Comparison of ENCODE assay signal across 10 cellular contexts in the genomic region with DNA sequence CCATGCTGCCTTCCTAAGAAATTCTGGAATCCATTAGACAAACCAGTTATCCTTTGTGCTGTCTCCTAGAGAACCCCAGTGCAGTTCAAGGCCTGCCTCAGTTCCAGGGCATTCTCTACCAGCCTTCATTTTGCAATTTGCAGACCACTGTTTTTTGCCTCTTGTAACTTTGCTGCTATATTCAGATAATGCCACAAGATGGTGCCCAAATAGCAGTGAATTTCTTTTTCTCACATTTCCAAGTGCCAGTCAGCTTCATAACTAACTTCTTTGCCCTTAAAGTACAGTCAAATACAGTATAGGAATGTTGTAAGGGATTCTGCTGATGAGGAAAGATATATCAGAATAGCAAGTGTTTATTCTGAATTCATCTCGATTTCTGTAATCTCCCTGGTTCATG. TPM values are rescaled to one million over a fixed set of nuclear protein-coding genes. Genes with fewer than 3 reads are reported as not detected.
DNase-seq lines count a peak whose midpoint lies in the region; ATAC-seq, FAIRE-seq and TF ChIP-seq lines count a peak whose summit lies in the region.
"Had no signal": no experiment of that assay in that cellular context is flagged by ENCODE, and none has a peak within 500 bp of the region (broad histone marks: within the 10 kb centered on the region; RNA-seq: fewer than 3 reads in every experiment).

No MANE protein-coding gene starts in this region.

- TF ChIP-seq CTCF in AG04449 (IDR thresholded peaks at IDR 0.05; ENCODE audit: insufficient read depth, low read length, missing control alignments) (peak; percentile 50), WTC11 (IDR thresholded peaks at IDR 0.05) (no peak), mesothelial cell of epicardium (IDR thresholded peaks at IDR 0.05; ENCODE audit: unreplicated experiment) (no peak)

- CTCF ChIA-PET in AG04449 (lab: Yijun Ruan, JAX), result interaction anchor here (0.9 to 8.5 kb wide), 26 partner anchors 10 to 218 kb away, joined by 3 to 109 read pairs (median 4); a partner anchor contains a TSS
- CTCF ChIA-PET in WTC11 (lab: Charles Lee), result interaction anchor here (0.6 to 4.1 kb wide), 4 partner anchors 34 to 328 kb away, joined by 3 to 40 read pairs (median 3); no protein-coding TSS in a partner anchor

- no peaks in the 10 kb centered on the region for H3K27me3 ChIP-seq in H7 (ENCODE audit: control insufficient read depth, insufficient read depth, low read length)

- H3K27me3 Mint-ChIP-seq in WTC11 (ENCODE audit: low read depth) (no peaks in the 10 kb centered on the region), mesothelial cell of epicardium (ENCODE audit: low read depth) (no peaks in the 10 kb centered on the region)
- H3K27me3 Mint-ChIP-seq: activated naive CD8-positive, alpha-beta T cell treated with anti-CD3 and anti-CD28 coated beads, Interleukin-2, amount 10 ng/mL, durations not matched to agents 7 days and 5 days had no signal

- H3K36me3 Mint-ChIP-seq in WTC11 (peaks cover 19% of the 10 kb centered on the region), mesothelial cell of epicardium (peaks cover 1% of the 10 kb centered on the region)

- H3K4me3 ChIP-seq in AG04449 (ENCODE audit: low read depth, low read length) (no peak overlapping the region), H7 (ENCODE audit: insufficient read depth, low read depth, low read length) (no peak overlapping the region)

- peaks cover 8% of the 10 kb centered on the region; the same call in 1 of the 2 replicates for H3K36me3 ChIP-seq in H7 (replicated peaks; ENCODE audit: control insufficient read depth, insufficient read depth, low read length)

- no peak for DNase-seq in AG04449 (ENCODE audit: low read depth, low spot score)
- peak; percentile 23 for DNase-seq in H7
- no peak for DNase-seq in WTC11 (ENCODE audit: low spot score)
- no peak for DNase-seq in mesothelial cell of epicardium (ENCODE audit: low spot score in 2 of 2, unreplicated experiment in 2 of 2)
- DNase-seq in NCI-H345 treated with DMSO at 0.1 percent for 48 hours (lab: John Stamatoyannopoulos, UW; ENCODE audit: unreplicated experiment), result no peak
- DNase-seq: activated naive CD8-positive, alpha-beta T cell treated with anti-CD3 and anti-CD28 coated beads, Interleukin-2, amount 10 ng/mL, durations not matched to agents 7 days and 5 days; right cardiac atrium had no signal

- H3K4me1 Mint-ChIP-seq in WTC11 (no peaks in the 10 kb centered on the region), mesothelial cell of epicardium (no peaks in the 10 kb centered on the region)

- H3K4me3 Mint-ChIP-seq in WTC11 (no peak overlapping the region), mesothelial cell of epicardium (no peak overlapping the region)
- H3K4me3 Mint-ChIP-seq: activated naive CD8-positive, alpha-beta T cell treated with anti-CD3 and anti-CD28 coated beads, Interleukin-2, amount 10 ng/mL, durations not matched to agents 7 days and 5 days had no signal

- FAIRE-seq in islet of Langerhans (lab: Jason Lieb, UNC), result peak; percentile 5

- H3K27ac Mint-ChIP-seq in WTC11 (no peak overlapping the region), mesothelial cell of epicardium (no peak overlapping the region)
- H3K27ac Mint-ChIP-seq: activated naive CD8-positive, alpha-beta T cell treated with anti-CD3 and anti-CD28 coated beads, Interleukin-2, amount 10 ng/mL, durations not matched to agents 7 days and 5 days had no signal

- POLR2A ChIA-PET in AG04449 (lab: Yijun Ruan, JAX) (no interaction called here), WTC11 (lab: Charles Lee) (no interaction called here)

- ATAC-seq in WTC11, result peak; percentile 36; the same call in 1 of the 2 replicates
- ATAC-seq in GM21529 (IDR thresholded peaks at IDR 0.05; ENCODE audit: unreplicated experiment), result no peak
- no peak for ATAC-seq in GM18907 (IDR thresholded peaks at IDR 0.05; ENCODE audit: unreplicated experiment)
- ATAC-seq: right cardiac atrium had no signal

- H3K9me3 Mint-ChIP-seq in WTC11 (no peaks in the 10 kb centered on the region), mesothelial cell of epicardium (no peaks in the 10 kb centered on the region)
- H3K9me3 Mint-ChIP-seq: activated naive CD8-positive, alpha-beta T cell treated with anti-CD3 and anti-CD28 coated beads, Interleukin-2, amount 10 ng/mL, durations not matched to agents 7 days and 5 days had no signal

TF ChIP-seq in WTC11, 78 proteins besides CTCF, POLR2A, EP300 and RAD21 (continues in another document):
- no peak for TF ChIP-seq PRRX2 (CRISPR knock-in tag; IDR thresholded peaks at IDR 0.05)
- no peak for TF ChIP-seq NR3C1 (CRISPR knock-in tag; conservative IDR thresholded peaks at IDR 0.05; ENCODE audit: low read depth)
- TF ChIP-seq, protein P1, sequence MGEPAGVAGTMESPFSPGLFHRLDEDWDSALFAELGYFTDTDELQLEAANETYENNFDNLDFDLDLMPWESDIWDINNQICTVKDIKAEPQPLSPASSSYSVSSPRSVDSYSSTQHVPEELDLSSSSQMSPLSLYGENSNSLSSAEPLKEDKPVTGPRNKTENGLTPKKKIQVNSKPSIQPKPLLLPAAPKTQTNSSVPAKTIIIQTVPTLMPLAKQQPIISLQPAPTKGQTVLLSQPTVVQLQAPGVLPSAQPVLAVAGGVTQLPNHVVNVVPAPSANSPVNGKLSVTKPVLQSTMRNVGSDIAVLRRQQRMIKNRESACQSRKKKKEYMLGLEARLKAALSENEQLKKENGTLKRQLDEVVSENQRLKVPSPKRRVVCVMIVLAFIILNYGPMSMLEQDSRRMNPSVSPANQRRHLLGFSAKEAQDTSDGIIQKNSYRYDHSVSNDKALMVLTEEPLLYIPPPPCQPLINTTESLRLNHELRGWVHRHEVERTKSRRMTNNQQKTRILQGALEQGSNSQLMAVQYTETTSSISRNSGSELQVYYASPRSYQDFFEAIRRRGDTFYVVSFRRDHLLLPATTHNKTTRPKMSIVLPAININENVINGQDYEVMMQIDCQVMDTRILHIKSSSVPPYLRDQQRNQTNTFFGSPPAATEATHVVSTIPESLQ (CRISPR knock-in tag; IDR thresholded peaks at IDR 0.05), result no peak
- TF ChIP-seq, protein P2, sequence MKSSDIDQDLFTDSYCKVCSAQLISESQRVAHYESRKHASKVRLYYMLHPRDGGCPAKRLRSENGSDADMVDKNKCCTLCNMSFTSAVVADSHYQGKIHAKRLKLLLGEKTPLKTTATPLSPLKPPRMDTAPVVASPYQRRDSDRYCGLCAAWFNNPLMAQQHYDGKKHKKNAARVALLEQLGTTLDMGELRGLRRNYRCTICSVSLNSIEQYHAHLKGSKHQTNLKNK (CRISPR knock-in tag; IDR thresholded peaks at IDR 0.05), result no peak
- no peak for TF ChIP-seq KAT7 (CRISPR knock-in tag; IDR thresholded peaks at IDR 0.05; ENCODE audit: borderline replicate concordance)
- TF ChIP-seq, protein P3, sequence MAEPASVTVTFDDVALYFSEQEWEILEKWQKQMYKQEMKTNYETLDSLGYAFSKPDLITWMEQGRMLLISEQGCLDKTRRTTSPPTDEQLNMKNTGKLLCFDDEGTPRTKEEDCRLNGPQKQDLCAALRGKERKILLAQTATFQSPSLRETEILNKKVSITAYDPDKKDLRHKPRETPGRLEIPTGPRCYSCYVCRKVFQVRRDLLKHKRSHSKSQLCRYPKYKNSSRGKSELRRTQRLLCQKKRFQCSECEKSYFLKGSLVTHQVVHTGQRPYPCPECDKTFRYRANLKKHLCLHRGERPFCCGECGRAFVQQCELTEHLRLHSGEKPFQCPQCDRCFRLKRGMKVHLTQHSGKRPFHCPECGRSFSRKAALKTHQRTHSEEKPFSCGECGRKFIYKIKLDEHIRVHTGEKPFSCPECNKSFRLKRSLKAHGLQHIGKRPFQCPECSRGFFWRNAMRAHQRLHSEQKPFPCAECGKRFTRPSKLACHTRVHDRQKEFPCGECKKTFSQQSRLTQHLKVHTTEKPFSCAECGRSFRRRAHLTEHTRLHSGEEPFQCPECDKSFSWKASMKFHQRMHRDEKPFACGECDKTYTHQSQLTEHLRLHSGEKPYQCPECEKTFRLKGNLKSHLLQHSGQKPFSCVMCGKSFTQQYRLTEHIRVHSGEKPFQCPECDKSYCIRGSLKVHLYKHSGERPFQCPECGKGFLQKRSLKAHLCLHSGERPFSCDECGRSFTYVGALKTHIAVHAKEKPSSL (CRISPR knock-in tag; conservative IDR thresholded peaks at IDR 0.05), result no peak
- TF ChIP-seq, protein P4, sequence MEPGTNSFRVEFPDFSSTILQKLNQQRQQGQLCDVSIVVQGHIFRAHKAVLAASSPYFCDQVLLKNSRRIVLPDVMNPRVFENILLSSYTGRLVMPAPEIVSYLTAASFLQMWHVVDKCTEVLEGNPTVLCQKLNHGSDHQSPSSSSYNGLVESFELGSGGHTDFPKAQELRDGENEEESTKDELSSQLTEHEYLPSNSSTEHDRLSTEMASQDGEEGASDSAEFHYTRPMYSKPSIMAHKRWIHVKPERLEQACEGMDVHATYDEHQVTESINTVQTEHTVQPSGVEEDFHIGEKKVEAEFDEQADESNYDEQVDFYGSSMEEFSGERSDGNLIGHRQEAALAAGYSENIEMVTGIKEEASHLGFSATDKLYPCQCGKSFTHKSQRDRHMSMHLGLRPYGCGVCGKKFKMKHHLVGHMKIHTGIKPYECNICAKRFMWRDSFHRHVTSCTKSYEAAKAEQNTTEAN (CRISPR knock-in tag; IDR thresholded peaks at IDR 0.05), result no peak
- TF ChIP-seq, protein P5, sequence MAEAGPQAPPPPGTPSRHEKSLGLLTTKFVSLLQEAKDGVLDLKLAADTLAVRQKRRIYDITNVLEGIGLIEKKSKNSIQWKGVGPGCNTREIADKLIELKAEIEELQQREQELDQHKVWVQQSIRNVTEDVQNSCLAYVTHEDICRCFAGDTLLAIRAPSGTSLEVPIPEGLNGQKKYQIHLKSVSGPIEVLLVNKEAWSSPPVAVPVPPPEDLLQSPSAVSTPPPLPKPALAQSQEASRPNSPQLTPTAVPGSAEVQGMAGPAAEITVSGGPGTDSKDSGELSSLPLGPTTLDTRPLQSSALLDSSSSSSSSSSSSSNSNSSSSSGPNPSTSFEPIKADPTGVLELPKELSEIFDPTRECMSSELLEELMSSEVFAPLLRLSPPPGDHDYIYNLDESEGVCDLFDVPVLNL (CRISPR knock-in tag; IDR thresholded peaks at IDR 0.05; ENCODE audit: borderline replicate concordance, low read depth), result no peak

RNA-seq across cellular contexts. Expression of a gene that starts 25.2 kb away (rescaled TPM):
- 1.4 and 1.7 TPM in 2 replicates for total RNA-seq in H7 (2014; rRNA removed; shearing (Covaris generic))
- total RNA-seq in WTC11 (2021), result 0.07 to 0.35 TPM (median 0.21 TPM) in 3 replicates
- 7.0 to 7.9 TPM (median 7.5 TPM) in 3 replicates for total RNA-seq in mesothelial cell of epicardium
- total RNA-seq: activated naive CD8-positive, alpha-beta T cell treated with anti-CD3 and anti-CD28 coated beads, Interleukin-2, amount 10 ng/mL, durations not matched to agents 7 days and 5 days had no signal
